ENCODE assay signal across 9 cellular contexts in genomic region chr10:71314028-71314693, GRCh38. TPM values are rescaled to one million over a fixed set of nuclear protein-coding genes. Genes with fewer than 3 reads are reported as not detected.
DNase-seq lines count a peak whose midpoint lies in the region; ATAC-seq, FAIRE-seq and TF ChIP-seq lines count a peak whose summit lies in the region.
"Had no signal": no experiment of that assay in that cellular context is flagged by ENCODE, and none has a peak within 500 bp of the region (broad histone marks: within the 10 kb centered on the region; RNA-seq: fewer than 3 reads in every experiment).

No MANE protein-coding gene starts in this region.

- intact Hi-C loops in A673 (cut with micrococcal nuclease; ENCODE audit: unreplicated experiment) (loop anchor here (2.0 to 10.0 kb wide), 5 partner anchors 251 to 1021 kb away; no protein-coding TSS in a partner anchor), pancreas (cut with DNase I) (loop anchor here in 2 of 3 donors (10.0 kb wide), 3 partner anchors 251 to 291 kb away; no protein-coding TSS in a partner anchor)

- ATAC-seq in pancreas = peak; percentile 38 to 78 (median 62)
- no peak for ATAC-seq in HG02885 (IDR thresholded peaks at IDR 0.05; ENCODE audit: poor library complexity, unreplicated experiment)

- no peak for TF ChIP-seq POLR2A in GM12891 (IDR thresholded peaks at IDR 0.05; ENCODE audit: low read depth, low read length)

- H3K9me3 ChIP-seq in A673 (ENCODE audit: low read depth, low read length, poor library complexity, severe bottlenecking) (peaks cover 4% of the 10 kb centered on the region), pancreas (no peaks in the 10 kb centered on the region)

- no peak overlapping the region for H3K27ac ChIP-seq in A673 (ENCODE audit: low read depth, low read length, poor library complexity, severe bottlenecking)
- no peak overlapping the region for H3K27ac ChIP-seq in pancreas

- H3K36me3 ChIP-seq in A673 (ENCODE audit: insufficient read depth, low read length, poor library complexity, severe bottlenecking) = no peaks in the 10 kb centered on the region
- no peaks in the 10 kb centered on the region for H3K36me3 ChIP-seq in pancreas

- CTCF ChIA-PET in A673 (lab: Charles Lee) = interaction anchor here (0.8 to 1.6 kb wide), 5 partner anchors 81 to 582 kb away, joined by 3 to 10 read pairs (median 4); no protein-coding TSS in a partner anchor

- DNase-seq in A673 (ENCODE audit: low spot score) = peak; percentile 60
- DNase-seq in GM12891 (ENCODE audit: insufficient read length, low spot score) = peak; percentile 61
- DNase-seq in OCI-M1 (lab: John Stamatoyannopoulos, UW) = peak; percentile 75
- DNase-seq in activated T-helper 1 cell treated with anti-CD3 and anti-CD28 coated beads, Interleukin-2, amount 50 U/mL, for 16 hours (ENCODE audit: low read depth in 1 of 2, low spot score in 1 of 2) = peak; percentile 21 to 24
- DNase-seq in frontal cortex (ENCODE audit: low spot score in 2 of 2) = peak; percentile 72 to 79
- DNase-seq in pancreas = peak in 3 of 6 donors; percentile 51 to 60 (median 54)
- no peak for DNase-seq in NCI-H526 treated with DMSO at 0.1 percent for 48 hours (lab: John Stamatoyannopoulos, UW)

- H3K27me3 ChIP-seq in A673 (replicated peaks; ENCODE audit: insufficient read depth, low read depth, low read length, poor library complexity) (no peaks in the 10 kb centered on the region), pancreas (no peaks in the 10 kb centered on the region)

- no peak overlapping the region for H3K4me3 ChIP-seq in A673 (ENCODE audit: low read depth, low read length, poor library complexity, severe bottlenecking)
- peak overlapping the region in 1 of 4 donors; percentile 11 for H3K4me3 ChIP-seq in pancreas
- H3K4me3 ChIP-seq: skin epidermis had no signal

- POLR2A ChIA-PET in A673 (lab: Charles Lee; ENCODE audit: low non-redundant PET) = interaction anchor here (0.6 to 0.7 kb wide), 2 partner anchors 494 to 1378 kb away, joined by 3 to 4 read pairs; partner anchors contain the start of gene MCU

- H3K4me1 ChIP-seq in A673 (ENCODE audit: insufficient read depth, low read length, poor library complexity, severe bottlenecking) (peaks cover 8% of the 10 kb centered on the region), pancreas (peaks cover 0 to 9% (median 0%) of the 10 kb centered on the region in 3 donors)

- FAIRE-seq in GM12891 (lab: Jason Lieb, UNC) (peak; percentile 67), frontal cortex (lab: Jason Lieb, UNC) (no peak), pancreas (lab: Jason Lieb, UNC) (no peak)

- 3 to 4% methylated on average over 21 of the region's 21 CpGs for WGBS in pancreas, 2 donors

- no TSS peak for BruUV-seq in A673 (replicated peaks; lab: Mats Ljungman, UMichigan)

- TF ChIP-seq CTCF in A673 (conservative IDR thresholded peaks at IDR 0.05; ENCODE audit: low read depth, low read length) (peak; percentile 66), pancreas (IDR thresholded peaks at IDR 0.05) (peak; percentile 68 to 88 (median 74))

TF ChIP-seq in GM12891, 5 proteins besides CTCF, POLR2A, EP300 and RAD21:
- TF ChIP-seq POU2F2 (IDR thresholded peaks at IDR 0.05; ENCODE audit: low read depth, low read length) (no peak), TAF1 (IDR thresholded peaks at IDR 0.05; ENCODE audit: low read depth, low read length) (no peak), SPI1 (IDR thresholded peaks at IDR 0.05; ENCODE audit: low read depth, low read length) (no peak), POLR2AphosphoS5 (IDR thresholded peaks at IDR 0.05; ENCODE audit: low read depth, low read length) (no peak), PAX5 (IDR thresholded peaks at IDR 0.05; ENCODE audit: insufficient read depth, low read length, severe bottlenecking) (no peak)

RNA-seq across cellular contexts. Expression of gene SLC29A3, which starts 4.9 kb away (rescaled TPM):
- total RNA-seq in A673 (2021) = 6.1 and 6.6 TPM in 2 replicates
- 1.6 TPM for polyA plus RNA-seq in GM12891 (2012; ENCODE audit: low read depth, missing spikeins)
- total RNA-seq in frontal cortex = 1.2 TPM
- total RNA-seq in pancreas = 1 to 10 TPM; 2.2 to 7.0 (median 3.6) TPM
- polyA plus RNA-seq in pancreas = 1 to 10 TPM; 2.4 to 2.8 TPM
